8 cellular contexts compared by ENCODE assay signal in genomic region chr7:26369519-26370385, GRCh38.
A peak's percentile ranks its signal among the peaks of the same experiment; 100 is the strongest.
DNase-seq lines count a peak whose midpoint lies in the region; ATAC-seq, FAIRE-seq and TF ChIP-seq lines count a peak whose summit lies in the region.

No MANE protein-coding gene starts in this region.

- TF ChIP-seq CTCF in A673 (conservative IDR thresholded peaks at IDR 0.05; ENCODE audit: low read depth, low read length): peak; percentile 80
- TF ChIP-seq CTCF in liver (IDR thresholded peaks at IDR 0.05; ENCODE audit: low read depth, low read length, missing input control): peak; percentile 79

- H3K9ac ChIP-seq in liver (ENCODE audit: low read depth in 1 of 2, low read length in 2 of 2): peak overlapping the region in 1 of 2 donors; percentile 48

- DNase-seq in A673 (ENCODE audit: low spot score): peak; percentile 63
- DNase-seq in ELF-1 (ENCODE audit: low read depth, low spot score): peak; percentile 47
- DNase-seq in LoVo (ENCODE audit: low spot score): peak; percentile 69
- peak; percentile 71 for DNase-seq in RPMI7951 (ENCODE audit: low read depth)
- peak; percentile 58 for DNase-seq in cerebellum (ENCODE audit: low spot score)
- peak; percentile 71 for DNase-seq in urothelium cell line (ENCODE audit: low spot score)

- H3K4me1 ChIP-seq in A673 (ENCODE audit: insufficient read depth, low read length, poor library complexity, severe bottlenecking) (peaks cover 2% of the 10 kb centered on the region), liver (ENCODE audit: control insufficient read depth in 4 of 4, insufficient read depth in 4 of 4, low read length in 3 of 4) (peaks cover 6 to 70% (median 49%) of the 10 kb centered on the region in 4 donors)

- CTCF ChIA-PET in A673 (lab: Charles Lee): interaction anchor here (0.5 to 2.1 kb wide), 12 partner anchors 165 to 1173 kb away, joined by 3 to 21 read pairs (median 5); no protein-coding TSS in a partner anchor

- H3K27me3 ChIP-seq in A673 (replicated peaks; ENCODE audit: insufficient read depth, low read depth, low read length, poor library complexity) (peaks cover 55% of the 10 kb centered on the region), liver (ENCODE audit: control insufficient read depth in 4 of 4, insufficient read depth in 4 of 4, low read length in 3 of 4) (no peaks in the 10 kb centered on the region)

- H3K27ac ChIP-seq in A673 (ENCODE audit: low read depth, low read length, poor library complexity, severe bottlenecking) (no peak overlapping the region), liver (ENCODE audit: low read depth in 1 of 2, low read length in 2 of 2) (peak overlapping the region in 1 of 2 donors; percentile 33)

- H3K4me3 ChIP-seq in A673 (ENCODE audit: low read depth, low read length, poor library complexity, severe bottlenecking): no peak overlapping the region
- no peak overlapping the region for H3K4me3 ChIP-seq in liver (ENCODE audit: low read depth in 1 of 3, low read length in 3 of 3)

- no peak for ATAC-seq in GM21825 (IDR thresholded peaks at IDR 0.05; ENCODE audit: unreplicated experiment)

- 26% methylated on average over 8 of the region's 8 CpGs for WGBS in liver

- TF ChIP-seq RAD21 in liver (IDR thresholded peaks at IDR 0.05): peak; percentile 83 to 87

- FAIRE-seq in urothelium cell line (lab: Jason Lieb, UNC): peak; percentile 46

- H3K9me3 ChIP-seq in A673 (ENCODE audit: low read depth, low read length, poor library complexity, severe bottlenecking): no peaks in the 10 kb centered on the region
- no peaks in the 10 kb centered on the region for H3K9me3 ChIP-seq in liver (ENCODE audit: control insufficient read depth in 4 of 4, low read length in 3 of 4)

- no peaks in the 10 kb centered on the region for H3K36me3 ChIP-seq in A673 (ENCODE audit: insufficient read depth, low read length, poor library complexity, severe bottlenecking)
- no peaks in the 10 kb centered on the region for H3K36me3 ChIP-seq in liver (ENCODE audit: control insufficient read depth in 4 of 4, insufficient read depth in 3 of 4, low read depth in 1 of 4, low read length in 3 of 4)

- intact Hi-C loops in A673 (cut with micrococcal nuclease; ENCODE audit: unreplicated experiment): loop anchor here (1.0 to 10.0 kb wide), 5 partner anchors 298 to 1115 kb away; no protein-coding TSS in a partner anchor

- no TSS peak for BruUV-seq in A673 (replicated peaks; lab: Mats Ljungman, UMichigan)

- POLR2A ChIA-PET in A673 (lab: Charles Lee; ENCODE audit: low non-redundant PET): no interaction called here

TF ChIP-seq in liver, 16 proteins besides CTCF, POLR2A, EP300 and RAD21:
- no peak for TF ChIP-seq FOXA2 (IDR thresholded peaks at IDR 0.05)
- TF ChIP-seq SP1 (IDR thresholded peaks at IDR 0.05): no peak
- peak in 1 of 2 donors; percentile 16 for TF ChIP-seq GABPA (IDR thresholded peaks at IDR 0.05 in 1 of 2, conservative IDR thresholded peaks at IDR 0.05 in 1 of 2)
- TF ChIP-seq, protein P1, sequence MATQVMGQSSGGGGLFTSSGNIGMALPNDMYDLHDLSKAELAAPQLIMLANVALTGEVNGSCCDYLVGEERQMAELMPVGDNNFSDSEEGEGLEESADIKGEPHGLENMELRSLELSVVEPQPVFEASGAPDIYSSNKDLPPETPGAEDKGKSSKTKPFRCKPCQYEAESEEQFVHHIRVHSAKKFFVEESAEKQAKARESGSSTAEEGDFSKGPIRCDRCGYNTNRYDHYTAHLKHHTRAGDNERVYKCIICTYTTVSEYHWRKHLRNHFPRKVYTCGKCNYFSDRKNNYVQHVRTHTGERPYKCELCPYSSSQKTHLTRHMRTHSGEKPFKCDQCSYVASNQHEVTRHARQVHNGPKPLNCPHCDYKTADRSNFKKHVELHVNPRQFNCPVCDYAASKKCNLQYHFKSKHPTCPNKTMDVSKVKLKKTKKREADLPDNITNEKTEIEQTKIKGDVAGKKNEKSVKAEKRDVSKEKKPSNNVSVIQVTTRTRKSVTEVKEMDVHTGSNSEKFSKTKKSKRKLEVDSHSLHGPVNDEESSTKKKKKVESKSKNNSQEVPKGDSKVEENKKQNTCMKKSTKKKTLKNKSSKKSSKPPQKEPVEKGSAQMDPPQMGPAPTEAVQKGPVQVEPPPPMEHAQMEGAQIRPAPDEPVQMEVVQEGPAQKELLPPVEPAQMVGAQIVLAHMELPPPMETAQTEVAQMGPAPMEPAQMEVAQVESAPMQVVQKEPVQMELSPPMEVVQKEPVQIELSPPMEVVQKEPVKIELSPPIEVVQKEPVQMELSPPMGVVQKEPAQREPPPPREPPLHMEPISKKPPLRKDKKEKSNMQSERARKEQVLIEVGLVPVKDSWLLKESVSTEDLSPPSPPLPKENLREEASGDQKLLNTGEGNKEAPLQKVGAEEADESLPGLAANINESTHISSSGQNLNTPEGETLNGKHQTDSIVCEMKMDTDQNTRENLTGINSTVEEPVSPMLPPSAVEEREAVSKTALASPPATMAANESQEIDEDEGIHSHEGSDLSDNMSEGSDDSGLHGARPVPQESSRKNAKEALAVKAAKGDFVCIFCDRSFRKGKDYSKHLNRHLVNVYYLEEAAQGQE (IDR thresholded peaks at IDR 0.05): no peak
- TF ChIP-seq RXRA (IDR thresholded peaks at IDR 0.05): no peak
- TF ChIP-seq TAF1 (conservative IDR thresholded peaks at IDR 0.05): no peak
- TF ChIP-seq YY1 (IDR thresholded peaks at IDR 0.05): no peak
- TF ChIP-seq, protein P2, sequence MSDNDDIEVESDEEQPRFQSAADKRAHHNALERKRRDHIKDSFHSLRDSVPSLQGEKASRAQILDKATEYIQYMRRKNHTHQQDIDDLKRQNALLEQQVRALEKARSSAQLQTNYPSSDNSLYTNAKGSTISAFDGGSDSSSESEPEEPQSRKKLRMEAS (IDR thresholded peaks at IDR 0.05): no peak
- TF ChIP-seq HNF4A (conservative IDR thresholded peaks at IDR 0.05): peak in 1 of 2 donors; percentile 15
- TF ChIP-seq JUND (IDR thresholded peaks at IDR 0.05): peak in 1 of 2 donors; percentile 26
